In the genomic region with DNA sequence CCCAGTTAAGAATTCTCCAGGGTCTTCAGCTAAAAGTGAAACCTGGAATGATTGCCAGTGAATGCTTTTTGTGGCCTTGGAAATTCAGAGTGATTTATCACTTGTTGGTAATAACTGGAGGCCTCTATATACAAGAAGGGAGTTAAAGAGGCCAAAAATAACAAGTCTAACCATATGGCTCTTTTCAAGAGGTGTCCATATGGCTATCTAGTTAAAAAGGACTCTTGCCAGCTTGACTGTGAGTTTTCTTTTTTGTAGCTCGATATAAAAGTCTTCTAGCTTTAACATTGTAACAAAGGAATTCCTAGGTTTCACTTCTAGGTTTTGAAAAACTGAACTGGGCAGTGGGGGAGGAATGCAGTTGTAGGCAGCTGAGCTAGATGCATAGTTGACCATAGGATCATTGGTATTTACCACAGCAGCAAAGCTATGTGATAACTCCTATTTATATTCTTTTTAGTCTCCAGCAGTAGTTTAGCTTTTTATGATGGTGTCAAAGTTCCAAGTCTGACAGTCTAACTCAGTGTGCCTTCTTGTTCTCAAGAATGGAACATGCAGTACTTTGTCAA, we compare ENCODE assay signal across 10 cellular contexts. TPM values are rescaled to one million over a fixed set of nuclear protein-coding genes. Genes with fewer than 3 reads are reported as not detected.
A peak's percentile ranks its signal among the peaks of the same experiment; 100 is the strongest.
DNase-seq lines count a peak whose midpoint lies in the region; ATAC-seq and TF ChIP-seq lines count a peak whose summit lies in the region.
"Had no signal": no experiment of that assay in that cellular context is flagged by ENCODE, and none has a peak within 500 bp of the region (broad histone marks: within the 10 kb centered on the region; RNA-seq: fewer than 3 reads in every experiment).

No MANE protein-coding gene starts in this region.

- H2AFZ ChIP-seq in osteoblast (ENCODE audit: low read length) = peak overlapping the region; percentile 52

- H3K4me3 ChIP-seq in AG04450 (ENCODE audit: low read depth, low read length) (no peak overlapping the region), esophagus muscularis mucosa (peak overlapping the region in 2 of 4 donors; percentile 7 to 8), osteoblast (ENCODE audit: insufficient read depth, low read length) (peak overlapping the region; percentile 34)

- POLR2A ChIA-PET in AG04450 (lab: Yijun Ruan, JAX) = interaction anchor here (0.6 to 1.0 kb wide), 3 partner anchors 40 to 110 kb away, joined by 3 to 4 read pairs (median 3); no protein-coding TSS in a partner anchor

- H3K36me3 ChIP-seq in esophagus muscularis mucosa = no peaks in the 10 kb centered on the region
- no peaks in the 10 kb centered on the region for H3K36me3 ChIP-seq in osteoblast (ENCODE audit: insufficient read depth, low read length)

- H3K4me1 Mint-ChIP-seq in stimulated activated naive B cell treated with anti-CD40 and anti-IgM and Interleukin-4, amounts not matched to agents 10 μg/mL and 1 μg/mL and 100 μg/mL, for 72 hours = peaks cover 8 to 30% of the 10 kb centered on the region in 2 donors
- H3K4me1 Mint-ChIP-seq: CD4-positive, alpha-beta memory T cell had no signal

- no peaks in the 10 kb centered on the region for H3K79me2 ChIP-seq in osteoblast (ENCODE audit: insufficient read depth, low read length)

- H3K27ac ChIP-seq in AG04450 (ENCODE audit: low read depth, low read length) (no peak overlapping the region), esophagus muscularis mucosa (replicated peaks in 1 of 4) (peak overlapping the region; percentile 65 to 72 (median 69)), osteoblast (ENCODE audit: low read depth, low read length) (peak overlapping the region; percentile 71)

- 15% methylated on average over 1 of the region's 1 CpG for WGBS in esophagus muscularis mucosa

- H3K27me3 ChIP-seq in AG04450 (ENCODE audit: control insufficient read depth, insufficient read depth, low read length) = no peaks in the 10 kb centered on the region
- no peaks in the 10 kb centered on the region for H3K27me3 ChIP-seq in esophagus muscularis mucosa
- H3K27me3 ChIP-seq in osteoblast (ENCODE audit: insufficient read depth, low read length) = no peaks in the 10 kb centered on the region

- H3K27me3 Mint-ChIP-seq in stimulated activated naive B cell treated with anti-CD40 and anti-IgM and Interleukin-4, amounts not matched to agents 10 μg/mL and 1 μg/mL and 100 μg/mL, for 72 hours = no peaks in the 10 kb centered on the region

- H3K9me3 ChIP-seq in AG04450 (ENCODE audit: control insufficient read depth, insufficient read depth, low read length) (no peaks in the 10 kb centered on the region), esophagus muscularis mucosa (no peaks in the 10 kb centered on the region), osteoblast (ENCODE audit: low read depth, low read length) (no peaks in the 10 kb centered on the region)

- H3K4me1 ChIP-seq in esophagus muscularis mucosa (peaks cover 50 to 67% (median 66%) of the 10 kb centered on the region in 4 donors), osteoblast (ENCODE audit: insufficient read depth, low read length) (peaks cover 49% of the 10 kb centered on the region)

- DNase-seq in AG04450 (ENCODE audit: low read depth, low spot score) (peak; percentile 74), NCI-H226 (peak; percentile 68), esophagus muscularis mucosa (ENCODE audit: extremely low spot score) (no peak), osteoblast (ENCODE audit: insufficient read length, low spot score, missing footprints) (peak; percentile 73), NAMALWA (ENCODE audit: low spot score) (no peak), NCI-H1417 treated with DMSO at 0.1 percent for 48 hours (lab: John Stamatoyannopoulos, UW) (no peak), GDM1 (lab: John Stamatoyannopoulos, UW) (no peak)
- DNase-seq in stimulated activated naive B cell treated with anti-CD40 and anti-IgM and Interleukin-4, amounts not matched to agents 10 μg/mL and 1 μg/mL and 100 μg/mL, for 72 hours = no peak
- DNase-seq: CD4-positive, alpha-beta memory T cell; naive thymus-derived CD4-positive, alpha-beta T cell had no signal

- no peaks in the 10 kb centered on the region for H4K20me1 ChIP-seq in osteoblast (ENCODE audit: insufficient read depth, low read length)

- H3K4me2 ChIP-seq in osteoblast (ENCODE audit: insufficient read depth, low read length) = peak overlapping the region; percentile 70

- no peaks in the 10 kb centered on the region for H3K9me3 Mint-ChIP-seq in stimulated activated naive B cell treated with anti-CD40 and anti-IgM and Interleukin-4, amounts not matched to agents 10 μg/mL and 1 μg/mL and 100 μg/mL, for 72 hours
- H3K9me3 Mint-ChIP-seq: CD4-positive, alpha-beta memory T cell; naive thymus-derived CD4-positive, alpha-beta T cell had no signal

- CTCF ChIA-PET in AG04450 (lab: Charles Lee) = interaction anchor here (2.9 kb wide), 1 partner anchor 162 kb away, joined by 13 read pairs; no protein-coding TSS in a partner anchor

- intact Hi-C loops in esophagus muscularis mucosa (cut with DNase I) = no loop called here

- TF ChIP-seq CTCF in AG04450 (IDR thresholded peaks at IDR 0.05; ENCODE audit: low read depth, low read length) (no peak), esophagus muscularis mucosa (IDR thresholded peaks at IDR 0.05) (no peak), osteoblast (IDR thresholded peaks at IDR 0.05; ENCODE audit: extremely low read depth, low read depth, low read length) (no peak)

- TF ChIP-seq POLR2A in esophagus muscularis mucosa (IDR thresholded peaks at IDR 0.05; ENCODE audit: low read depth) = no peak

- H3K27ac Mint-ChIP-seq in stimulated activated naive B cell treated with anti-CD40 and anti-IgM and Interleukin-4, amounts not matched to agents 10 μg/mL and 1 μg/mL and 100 μg/mL, for 72 hours = no peak overlapping the region
- H3K27ac Mint-ChIP-seq: CD4-positive, alpha-beta memory T cell had no signal

- ATAC-seq in stimulated activated naive B cell treated with anti-CD40 and anti-IgM and Interleukin-4, amounts not matched to agents 10 μg/mL and 1 μg/mL and 100 μg/mL, for 72 hours (replicated peaks) = no peak
- ATAC-seq: naive thymus-derived CD4-positive, alpha-beta T cell had no signal

- H3K4me3 Mint-ChIP-seq in stimulated activated naive B cell treated with anti-CD40 and anti-IgM and Interleukin-4, amounts not matched to agents 10 μg/mL and 1 μg/mL and 100 μg/mL, for 72 hours = no peak overlapping the region
- H3K4me3 Mint-ChIP-seq: CD4-positive, alpha-beta memory T cell had no signal

- H3K36me3 Mint-ChIP-seq in stimulated activated naive B cell treated with anti-CD40 and anti-IgM and Interleukin-4, amounts not matched to agents 10 μg/mL and 1 μg/mL and 100 μg/mL, for 72 hours = no peaks in the 10 kb centered on the region
- H3K36me3 Mint-ChIP-seq: CD4-positive, alpha-beta memory T cell; naive thymus-derived CD4-positive, alpha-beta T cell had no signal

- TF ChIP-seq EP300 in esophagus muscularis mucosa (IDR thresholded peaks at IDR 0.05) = no peak

RNA-seq across cellular contexts. Expression of a gene that starts 44.4 kb away (rescaled TPM):
- 3.5 and 4.4 TPM in 2 replicates for polyA plus RNA-seq in AG04450 (2011; rRNA removed)
- polyA minus RNA-seq in AG04450 (2011; rRNA and poly(A)+ RNA removed) = 6.6 and 6.8 TPM in 2 replicates
- 10 to 100 TPM in 3 of 4 donors, 1 to 10 TPM in 1; 6.6 to 10.7 (median 10.1) TPM for total RNA-seq in esophagus muscularis mucosa
- 5.1 and 6.8 TPM in 2 replicates for total RNA-seq in osteoblast
- polyA plus RNA-seq: CD4-positive, alpha-beta memory T cell had no signal

Comparison
In these comparisons a context has a peak if more than half of its experiments do, and no peak if none do; other contexts are left out.
1. DNase-seq: peak in AG04450 (single experiment), NCI-H226 (single experiment) and osteoblast (single experiment); none in esophagus muscularis mucosa (single experiment), NAMALWA (single experiment), NCI-H1417 treated with DMSO at 0.1 percent for 48 hours (single experiment), stimulated activated naive B cell treated with anti-CD40 and anti-IgM and Interleukin-4, amounts not matched to agents 10 μg/mL and 1 μg/mL and 100 μg/mL, for 72 hours (single experiment) and GDM1 (single experiment).